21 cellular contexts compared by ENCODE assay signal in genomic region chr1:209434631-209435217, GRCh38.
DNase-seq lines count a peak whose midpoint lies in the region; TF ChIP-seq lines count a peak whose summit lies in the region.
"Had no signal": no experiment of that assay in that cellular context is flagged by ENCODE, and none has a peak within 500 bp of the region (broad histone marks: within the 10 kb centered on the region; RNA-seq: fewer than 3 reads in every experiment).

No MANE protein-coding gene starts in this region.

- no peaks in the 10 kb centered on the region; the same call in 1 of the 2 replicates for H3K36me3 Mint-ChIP-seq in HFFc6 (ENCODE audit: low read depth)
- H3K36me3 Mint-ChIP-seq: activated naive CD4-positive, alpha-beta T cell treated with anti-CD3 and anti-CD28 coated beads, Interleukin-2, amount 10 ng/mL, durations not matched to agents 7 days and 5 days had no signal

- H3K27me3 Mint-ChIP-seq in HFFc6 (ENCODE audit: insufficient read depth): no peaks in the 10 kb centered on the region; the same call in 1 of the 2 replicates

- H3K4me1 Mint-ChIP-seq in HFFc6 (ENCODE audit: low read depth): peaks cover 37% of the 10 kb centered on the region
- H3K4me1 Mint-ChIP-seq: activated naive CD4-positive, alpha-beta T cell treated with anti-CD3 and anti-CD28 coated beads, Interleukin-2, amount 10 ng/mL, durations not matched to agents 7 days and 5 days had no signal

- no peak for TF ChIP-seq CTCF in HFFc6 (IDR thresholded peaks at IDR 0.05)

- H3K27ac ChIP-seq in skin epidermis: peak overlapping the region in 15 of 21 experiments; percentile 1 to 94 (median 39)
- H3K27ac ChIP-seq: Peyer's patch had no signal

- no peaks in the 10 kb centered on the region for H3K9me3 Mint-ChIP-seq in HFFc6
- H3K9me3 Mint-ChIP-seq: activated naive CD4-positive, alpha-beta T cell treated with anti-CD3 and anti-CD28 coated beads, Interleukin-2, amount 10 ng/mL, durations not matched to agents 7 days and 5 days; nephron had no signal

- peak overlapping the region; percentile 88 for H3K27ac Mint-ChIP-seq in HFFc6
- H3K27ac Mint-ChIP-seq: activated naive CD4-positive, alpha-beta T cell treated with anti-CD3 and anti-CD28 coated beads, Interleukin-2, amount 10 ng/mL, durations not matched to agents 7 days and 5 days; activated T-cell treated with anti-CD3 and anti-CD28 coated beads, Interleukin-2, amount 50 U/mL, for 72 hours had no signal

- no peak overlapping the region for H3K4me3 Mint-ChIP-seq in HFFc6
- H3K4me3 Mint-ChIP-seq: activated naive CD4-positive, alpha-beta T cell treated with anti-CD3 and anti-CD28 coated beads, Interleukin-2, amount 10 ng/mL, durations not matched to agents 7 days and 5 days; activated T-cell treated with anti-CD3 and anti-CD28 coated beads, Interleukin-2, amount 50 U/mL, for 72 hours; nephron had no signal

- no peak for DNase-seq in HFFc6
- DNase-seq in astrocyte of the hippocampus (ENCODE audit: low read depth, low spot score): peak; percentile 31
- DNase-seq in islet precursor cell: peak; percentile 80
- DNase-seq in GF-D8 (lab: John Stamatoyannopoulos, UW): no peak
- DNase-seq in Ammon's horn (ENCODE audit: low spot score): no peak
- no peak for DNase-seq in NCI-H524 treated with DMSO at 0.1 percent for 48 hours (lab: John Stamatoyannopoulos, UW)
- no peak for DNase-seq in NAMALWA (ENCODE audit: low spot score)
- DNase-seq: activated CD4-positive, CD25-positive, alpha-beta regulatory T cell treated with anti-CD3 and anti-CD28 coated beads, Interleukin-2, amount 50 U/mL, for 72 hours; activated naive CD4-positive, alpha-beta T cell treated with anti-CD3 and anti-CD28 coated beads, Interleukin-2, amount 10 ng/mL, durations not matched to agents 7 days and 5 days; activated T-cell treated with anti-CD3 and anti-CD28 coated beads, Interleukin-2, amount 50 U/mL, for 72 hours; BE2C; effector CD4-positive, alpha-beta T cell; left colon; midbrain; NCI-H1694; Peyer's patch; stimulated activated CD4-positive, alpha-beta T cell treated with anti-CD3 and anti-CD28 coated beads, Interleukin-12 subunit alpha, Interleukin-12 subunit beta, amount 100 ng/mL, for 4 hours; stimulated activated CD8-positive, alpha-beta memory T cell treated with anti-CD3 and anti-CD28 coated beads, Interleukin-4, amount 100 ng/mL, for 48 hours; T-helper 9 cell had no signal

- H3K4me3 ChIP-seq in skin epidermis: no peak overlapping the region
- H3K4me3 ChIP-seq: Peyer's patch had no signal

Comparison
In these comparisons a context has a peak if more than half of its experiments do, and no peak if none do; other contexts are left out.
1. DNase-seq: peak in astrocyte of the hippocampus (single experiment) and islet precursor cell (single experiment); none in HFFc6 (single experiment), GF-D8 (single experiment), Ammon's horn (single experiment), NCI-H524 treated with DMSO at 0.1 percent for 48 hours (single experiment) and NAMALWA (single experiment).